ENCODE assay signal across 12 cellular contexts in genomic region chr3:150414989-150415388, GRCh38.
DNase-seq lines count a peak whose midpoint lies in the region; ATAC-seq and TF ChIP-seq lines count a peak whose summit lies in the region.
"Had no signal": no experiment of that assay in that cellular context is flagged by ENCODE, and none has a peak within 500 bp of the region (broad histone marks: within the 10 kb centered on the region; RNA-seq: fewer than 3 reads in every experiment).

No MANE protein-coding gene starts in this region.

- H3K36me3 ChIP-seq in DOHH2 (ENCODE audit: control insufficient read depth, low read length) (peaks cover 82% of the 10 kb centered on the region), neuron (ENCODE audit: insufficient read depth, low read length) (peaks cover 20% of the 10 kb centered on the region)
- H3K36me3 ChIP-seq: cardiac muscle cell, sigmoid colon had no signal

- H3K27me3 ChIP-seq in DOHH2 (ENCODE audit: control insufficient read depth, low read length) (no peaks in the 10 kb centered on the region), neuron (ENCODE audit: insufficient read depth, low read length) (no peaks in the 10 kb centered on the region)
- H3K27me3 ChIP-seq: cardiac muscle cell, sigmoid colon had no signal

- H4K20me1 ChIP-seq in DOHH2 (ENCODE audit: control insufficient read depth, insufficient read depth, low read depth, low read length): peaks cover 51% of the 10 kb centered on the region

- no peaks in the 10 kb centered on the region for H3K9me2 ChIP-seq in DOHH2 (replicated peaks; ENCODE audit: control insufficient read depth, low read length)

- ATAC-seq in GM18858 (IDR thresholded peaks at IDR 0.05; ENCODE audit: unreplicated experiment): no peak
- no peak for ATAC-seq in GM18870 (IDR thresholded peaks at IDR 0.05; ENCODE audit: unreplicated experiment)

- H3F3A ChIP-seq in DOHH2 (ENCODE audit: control insufficient read depth, insufficient read depth): no peaks in the 10 kb centered on the region

- H3K27ac ChIP-seq in DOHH2 (ENCODE audit: low read depth, low read length): no peak overlapping the region

- no peak overlapping the region for H2AFZ ChIP-seq in neuron (ENCODE audit: low read depth, low read length)

- H3K4me1 ChIP-seq in DOHH2 (ENCODE audit: control insufficient read depth, low read length) (peaks cover 28% of the 10 kb centered on the region), neuron (ENCODE audit: insufficient read depth, low read length) (peaks cover 27% of the 10 kb centered on the region)

- H3K9me3 ChIP-seq in DOHH2 (ENCODE audit: control insufficient read depth, insufficient read depth, low read length) (no peaks in the 10 kb centered on the region), neuron (ENCODE audit: low read length) (no peaks in the 10 kb centered on the region)
- H3K9me3 ChIP-seq: sigmoid colon had no signal

- peak overlapping the region; percentile 87 for H3K4me2 ChIP-seq in DOHH2 (ENCODE audit: low read length)

- DNase-seq in NCI-H226 (peak; percentile 13), choroid plexus epithelial cell (ENCODE audit: low read depth) (no peak)
- no peak for DNase-seq in effector CD4-positive, alpha-beta T cell
- DNase-seq in activated CD4-positive, alpha-beta T cell treated with anti-CD3 and anti-CD28 coated beads, Interleukin-2, amount 50 U/mL, for 4 hours: no peak
- DNase-seq: NCI-H345; sigmoid colon; stimulated activated naive CD4-positive, alpha-beta T cell had no signal

- H3K4me3 ChIP-seq in DOHH2 (ENCODE audit: low read length): no peak overlapping the region
- peak overlapping the region; percentile 95 for H3K4me3 ChIP-seq in choroid plexus epithelial cell (ENCODE audit: low read depth, low read length)
- peak overlapping the region; percentile 82 for H3K4me3 ChIP-seq in neuron (ENCODE audit: low read length)

- H3K79me2 ChIP-seq in DOHH2 (ENCODE audit: control insufficient read depth, low read length): peaks cover 100% of the 10 kb centered on the region

- TF ChIP-seq CTCF in DOHH2 (IDR thresholded peaks at IDR 0.05; ENCODE audit: low read depth, low read length, poor library complexity, severe bottlenecking): no peak
- no peak for TF ChIP-seq CTCF in choroid plexus epithelial cell (conservative IDR thresholded peaks at IDR 0.05; ENCODE audit: low read depth, low read length)
